In the genomic region with DNA sequence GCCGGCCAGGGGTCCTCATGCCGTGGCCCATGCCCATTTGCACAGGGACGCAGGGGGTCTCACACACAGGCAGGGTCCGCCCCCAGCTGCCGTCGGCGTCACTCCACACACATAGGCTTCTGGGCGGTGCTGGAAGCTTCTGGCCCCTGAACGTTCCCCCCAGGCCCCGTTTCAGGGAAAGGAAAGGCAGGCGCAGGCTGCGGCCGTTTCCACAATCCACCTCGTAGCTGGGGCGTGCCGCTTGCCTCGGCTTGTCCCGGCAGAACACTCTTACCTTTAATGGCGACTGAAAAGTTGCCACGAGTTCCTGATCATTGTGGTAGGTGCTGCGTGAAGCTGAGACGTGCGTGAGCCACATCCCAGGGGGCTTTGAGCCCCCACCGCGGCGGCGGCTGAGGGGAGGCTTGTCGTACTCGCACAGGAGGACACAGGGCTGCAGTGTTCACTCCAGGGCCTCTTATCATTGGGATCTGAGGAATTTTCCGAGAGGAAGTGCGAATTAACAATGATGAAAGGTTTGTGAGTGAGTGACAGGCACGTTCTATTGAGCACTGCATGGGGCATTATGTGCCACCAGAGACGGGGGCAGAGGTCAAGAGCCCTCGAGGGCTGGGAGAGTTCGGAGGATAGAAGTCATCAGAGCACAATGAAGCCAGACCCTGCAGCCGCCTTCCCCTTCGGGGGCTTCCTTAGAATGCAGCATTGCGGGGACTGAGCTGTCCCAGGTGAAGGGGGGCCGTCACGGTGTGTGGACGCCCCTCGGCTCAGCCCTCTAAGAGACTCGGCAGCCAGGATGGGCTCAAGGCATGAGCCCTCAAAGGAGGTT, we compare ENCODE assay signal across 12 cellular contexts. TPM values are rescaled to one million over a fixed set of nuclear protein-coding genes. Genes with fewer than 3 reads are reported as not detected.
A peak's percentile ranks its signal among the peaks of the same experiment; 100 is the strongest.
DNase-seq lines count a peak whose midpoint lies in the region; ATAC-seq, FAIRE-seq and TF ChIP-seq lines count a peak whose summit lies in the region.
"Had no signal": no experiment of that assay in that cellular context is flagged by ENCODE, and none has a peak within 500 bp of the region (broad histone marks: within the 10 kb centered on the region; RNA-seq: fewer than 3 reads in every experiment).

No MANE protein-coding gene starts in this region.

- intact Hi-C loops in prostate gland (cut with DNase I): no loop called here
- intact Hi-C loops in tibial artery (cut with DNase I; ENCODE audit: low total_unique reads): no loop called here

- peak; percentile 21 for DNase-seq in bronchial epithelial cell (ENCODE audit: low read depth)
- peak; percentile 36 for DNase-seq in prostate gland (ENCODE audit: low spot score)
- DNase-seq in T1000 (lab: John Stamatoyannopoulos, UW): no peak
- DNase-seq in tibial artery: no peak
- DNase-seq: NCI-H1436 treated with DMSO at 0.1 percent for 48 hours; NK-92 treated with Interleukin-12 subunit alpha and Interleukin-12 subunit beta, amount 100 ng/mL, for 24 hours; SW 1271 had no signal

- no peak for FAIRE-seq in bronchial epithelial cell (lab: Jason Lieb, UNC)

- no peaks in the 10 kb centered on the region for H3K27me3 ChIP-seq in HUES64 (ENCODE audit: insufficient read depth, low read length)
- H3K27me3 ChIP-seq in bronchial epithelial cell (ENCODE audit: control insufficient read depth, insufficient read depth, low read length): peaks cover 1% of the 10 kb centered on the region
- no peaks in the 10 kb centered on the region; the same call in 1 of the 2 replicates for H3K27me3 ChIP-seq in iPS-20b (ENCODE audit: insufficient read depth, low read length)
- H3K27me3 ChIP-seq in prostate gland (replicated peaks; ENCODE audit: insufficient read depth): no peaks in the 10 kb centered on the region
- peaks cover 0 to 37% of the 10 kb centered on the region in 2 donors for H3K27me3 ChIP-seq in tibial artery

- H3K27ac ChIP-seq in HUES64 (ENCODE audit: low read depth, low read length) (peak overlapping the region; percentile 84), iPS-20b (ENCODE audit: low read length) (no peak overlapping the region), prostate gland (peak overlapping the region; percentile 16 to 58), tibial artery (no peak overlapping the region)

- ATAC-seq in GM21515 (IDR thresholded peaks at IDR 0.05; ENCODE audit: unreplicated experiment): no peak
- no peak for ATAC-seq in HG03039 (IDR thresholded peaks at IDR 0.05; ENCODE audit: unreplicated experiment)

- no peak for TF ChIP-seq POLR2A in prostate gland (IDR thresholded peaks at IDR 0.05)

- no peaks in the 10 kb centered on the region for H3K9me3 ChIP-seq in HUES64 (ENCODE audit: insufficient read depth, low read depth, low read length)
- H3K9me3 ChIP-seq in iPS-20b (ENCODE audit: insufficient read depth, low read depth, low read length): no peaks in the 10 kb centered on the region
- no peaks in the 10 kb centered on the region for H3K9me3 ChIP-seq in prostate gland
- H3K9me3 ChIP-seq in tibial artery: no peaks in the 10 kb centered on the region

- H3K4me3 ChIP-seq in HUES64 (ENCODE audit: low read length) (peak overlapping the region; percentile 14; the same call in 1 of the 2 replicates), bronchial epithelial cell (ENCODE audit: low read depth, low read length) (peak overlapping the region; percentile 28), iPS-20b (ENCODE audit: low read length) (0 out of 2 replicates have a peak overlapping the region, but pooled peaks have one; percentile 4), prostate gland (no peak overlapping the region), tibial artery (no peak overlapping the region)

- H3K4me1 ChIP-seq in HUES64 (ENCODE audit: insufficient read depth, low read length): peaks cover 21% of the 10 kb centered on the region
- peaks cover 2% of the 10 kb centered on the region; the same call in 1 of the 2 replicates for H3K4me1 ChIP-seq in iPS-20b (ENCODE audit: insufficient read depth, low read length)
- H3K4me1 ChIP-seq in prostate gland (replicated peaks): no peaks in the 10 kb centered on the region
- no peaks in the 10 kb centered on the region for H3K4me1 ChIP-seq in tibial artery

- 32% methylated on average over 43 of the region's 43 CpGs for WGBS in HUES64
- WGBS in prostate gland: 45% methylated on average over 43 of the region's 43 CpGs

- TF ChIP-seq CTCF in bronchial epithelial cell (IDR thresholded peaks at IDR 0.05; ENCODE audit: insufficient read depth, low read length, severe bottlenecking) (no peak), prostate gland (IDR thresholded peaks at IDR 0.05) (no peak), tibial artery (IDR thresholded peaks at IDR 0.05) (no peak)

- peaks cover 3% of the 10 kb centered on the region; the same call in 1 of the 2 replicates for H3K36me3 ChIP-seq in HUES64 (ENCODE audit: insufficient read depth, low read length)
- H3K36me3 ChIP-seq in bronchial epithelial cell (ENCODE audit: control insufficient read depth, insufficient read depth, low read length): no peaks in the 10 kb centered on the region
- no peaks in the 10 kb centered on the region for H3K36me3 ChIP-seq in iPS-20b (ENCODE audit: insufficient read depth, low read depth, low read length)
- H3K36me3 ChIP-seq in prostate gland: no peaks in the 10 kb centered on the region
- peaks cover 0 to 3% (median 0%) of the 10 kb centered on the region in 3 donors for H3K36me3 ChIP-seq in tibial artery

- peak overlapping the region; percentile 67; the same call in 1 of the 2 replicates for H3K9ac ChIP-seq in HUES64 (ENCODE audit: low read depth, low read length)
- H3K9ac ChIP-seq in iPS-20b (ENCODE audit: low read depth, low read length): peak overlapping the region; percentile 44; the same call in 1 of the 2 replicates

RNA-seq across cellular contexts. Expression of a gene that starts 53.6 kb away (rescaled TPM):
- 14.2 TPM for polyA plus RNA-seq in HUES64 (2013, experiment 1 of 2)
- polyA plus RNA-seq in HUES64 (2013, experiment 2 of 2): 18.6 TPM
- total RNA-seq in bronchial epithelial cell: under 0.01 TPM in 2 replicates
- 10 to 100 TPM; 47.6 to 64.7 TPM for total RNA-seq in prostate gland
- polyA plus RNA-seq: CD14-positive monocyte had no signal

Comparison
In these comparisons a context has a peak if more than half of its experiments do, and no peak if none do; other contexts are left out.
1. H3K27ac ChIP-seq: peak in HUES64 (single experiment) and prostate gland (2 of 2); none in iPS-20b (single experiment) and tibial artery (0 of 2).
2. H3K4me3 ChIP-seq: peak in HUES64 (single experiment), bronchial epithelial cell (single experiment) and iPS-20b (single experiment); none in prostate gland (0 of 2) and tibial artery (0 of 2).
3. DNase-seq: peak in bronchial epithelial cell (single experiment) and prostate gland (single experiment); none in T1000 (single experiment) and tibial artery (0 of 2).
4. RNA of a gene that starts 53.6 kb away (total RNA-seq): 47.6 to 64.7 TPM in prostate gland; under 0.01 TPM in bronchial epithelial cell; every median in the first group is over 10 times any median in the second.